ENCODE assay signal across 23 cellular contexts in the genomic region with DNA sequence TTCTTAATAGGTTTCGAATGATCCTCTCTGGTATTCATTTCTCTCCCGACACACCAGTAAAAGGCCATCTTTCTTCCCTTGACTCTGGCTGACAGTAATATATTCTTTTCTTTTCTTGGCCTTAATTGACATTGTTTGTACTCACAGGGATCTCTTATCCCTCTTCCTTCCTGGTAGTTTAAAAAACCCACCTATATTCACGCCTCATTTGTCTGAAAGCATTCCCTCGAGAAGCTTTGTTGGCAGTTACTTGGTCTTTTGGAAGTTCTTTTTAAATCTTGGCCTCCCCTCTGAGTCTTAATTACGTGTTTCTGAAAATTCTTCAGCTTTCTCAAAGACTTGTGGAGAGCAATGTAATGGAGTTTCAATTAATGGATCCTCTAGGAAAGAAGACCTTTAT.
"Had no signal": no experiment of that assay in that cellular context is flagged by ENCODE, and none has a peak within 500 bp of the region (broad histone marks: within the 10 kb centered on the region; RNA-seq: fewer than 3 reads in every experiment).

No MANE protein-coding gene starts in this region.

- H3K27ac ChIP-seq: cardiac muscle cell, left lung, parathyroid adenoma, testis, uterus had no signal

- FAIRE-seq: kidney, small intestine had no signal

- H3K36me3 ChIP-seq: cardiac muscle cell, left lung, uterus had no signal

- H3K36me3 Mint-ChIP-seq: activated naive CD8-positive, alpha-beta T cell treated with anti-CD3 and anti-CD28 coated beads for 36 hours; natural killer cell; stimulated activated memory B cell treated with anti-CD40 and anti-IgM and Interleukin-4, amounts not matched to agents 10 μg/mL and 1 μg/mL and 100 μg/mL, for 72 hours had no signal

- ATAC-seq: activated CD4-positive, alpha-beta T cell treated with anti-CD3 and anti-CD28 coated beads for 36 hours; left lung; natural killer cell; sciatic nerve; stimulated activated memory B cell treated with anti-CD40 and anti-IgM and Interleukin-4, amounts not matched to agents 10 μg/mL and 1 μg/mL and 100 μg/mL, for 72 hours had no signal

- H3K27me3 ChIP-seq: cardiac muscle cell, left lung, testis, uterus had no signal

- H2AFZ ChIP-seq: parathyroid adenoma had no signal

- DNase-seq: activated B cell treated with CpG ODN at 0.5 μM for 24 hours; activated CD4-positive, alpha-beta memory T cell treated with anti-CD3 and anti-CD28 coated beads for 36 hours; activated CD4-positive, alpha-beta T cell treated with anti-CD3 and anti-CD28 coated beads for 36 hours; activated naive CD4-positive, alpha-beta T cell treated with Interleukin-2 at 50 U/mL for 16 hours; activated naive CD8-positive, alpha-beta T cell treated with anti-CD3 and anti-CD28 coated beads for 36 hours; activated T-cell treated with anti-CD3 and anti-CD28 coated beads, Interleukin-2, amount 50 U/mL, for 48 hours; effector CD4-positive, alpha-beta T cell; erythroblast; kidney; left lung; midbrain; natural killer cell; nucleus accumbens; small intestine; stimulated activated CD4-positive, alpha-beta T cell treated with anti-CD3 and anti-CD28 coated beads, Interleukin-2, amount 100 ng/mL, for 24 hours; T-helper 9 cell; testis; uterus had no signal

- H3K4me3 ChIP-seq: cardiac muscle cell, left lung, lung, testis, uterus had no signal

- H3K9me3 Mint-ChIP-seq: natural killer cell had no signal

- H3K4me3 Mint-ChIP-seq: activated B cell treated with CpG ODN at 0.5 μM for 24 hours; activated CD4-positive, alpha-beta memory T cell treated with anti-CD3 and anti-CD28 coated beads for 36 hours; activated CD4-positive, alpha-beta T cell treated with anti-CD3 and anti-CD28 coated beads for 36 hours; activated naive CD8-positive, alpha-beta T cell treated with anti-CD3 and anti-CD28 coated beads for 36 hours; natural killer cell; stimulated activated memory B cell treated with anti-CD40 and anti-IgM and Interleukin-4, amounts not matched to agents 10 μg/mL and 1 μg/mL and 100 μg/mL, for 72 hours had no signal

- H3K9ac ChIP-seq: parathyroid adenoma had no signal

- H3K79me2 ChIP-seq: parathyroid adenoma had no signal

- H3K4me1 ChIP-seq: left lung, parathyroid adenoma, testis, uterus had no signal

- H3K9me3 ChIP-seq: left lung, testis, uterus had no signal

- H3K4me1 Mint-ChIP-seq: activated B cell treated with CpG ODN at 0.5 μM for 24 hours; activated CD4-positive, alpha-beta T cell treated with anti-CD3 and anti-CD28 coated beads for 36 hours; natural killer cell; stimulated activated memory B cell treated with anti-CD40 and anti-IgM and Interleukin-4, amounts not matched to agents 10 μg/mL and 1 μg/mL and 100 μg/mL, for 72 hours had no signal

- H3K27me3 Mint-ChIP-seq: activated CD4-positive, alpha-beta memory T cell treated with anti-CD3 and anti-CD28 coated beads for 36 hours; activated CD4-positive, alpha-beta T cell treated with anti-CD3 and anti-CD28 coated beads for 36 hours; activated naive CD8-positive, alpha-beta T cell treated with anti-CD3 and anti-CD28 coated beads for 36 hours had no signal

- H3K27ac Mint-ChIP-seq: activated B cell treated with CpG ODN at 0.5 μM for 24 hours; activated CD4-positive, alpha-beta memory T cell treated with anti-CD3 and anti-CD28 coated beads for 36 hours; activated CD4-positive, alpha-beta T cell treated with anti-CD3 and anti-CD28 coated beads for 36 hours; activated naive CD8-positive, alpha-beta T cell treated with anti-CD3 and anti-CD28 coated beads for 36 hours; natural killer cell; stimulated activated memory B cell treated with anti-CD40 and anti-IgM and Interleukin-4, amounts not matched to agents 10 μg/mL and 1 μg/mL and 100 μg/mL, for 72 hours had no signal
